ENCODE assay signal across 38 cellular contexts in genomic region chr2:17873021-17873420, GRCh38. TPM values are rescaled to one million over a fixed set of nuclear protein-coding genes. Genes with fewer than 3 reads are reported as not detected.
"Had no signal": no experiment of that assay in that cellular context is flagged by ENCODE, and none has a peak within 500 bp of the region (broad histone marks: within the 10 kb centered on the region; RNA-seq: fewer than 3 reads in every experiment).

No MANE protein-coding gene starts in this region.

- H3K4me3 ChIP-seq: MG63 had no signal

- DNase-seq: Karpas-422, Kasumi-1, MG63, MM.1S, MV-4-11, NCI-H1048, NCI-H1092, NCI-H1092 treated with DMSO at 0.1 percent for 48 hours, NCI-H1105, NCI-H1105 treated with DMSO at 0.1 percent for 48 hours, NCI-H1417, NCI-H1417 treated with DMSO at 0.1 percent for 48 hours, NCI-H1436, NCI-H1436 treated with DMSO at 0.1 percent for 48 hours, NCI-H146, NCI-H1694, NCI-H1694 treated with DMSO at 0.1 percent for 48 hours, NCI-H187, NCI-H187 treated with DMSO at 0.1 percent for 48 hours, NCI-H1930, NCI-H2029, NCI-H2029 treated with DMSO at 0.1 percent for 48 hours, NCI-H2081, NCI-H2081 treated with DMSO at 0.1 percent for 48 hours, NCI-H2107, NCI-H2171, NCI-H2171 treated with DMSO at 0.1 percent for 48 hours, NCI-H2227 treated with DMSO at 0.1 percent for 48 hours, NCI-H226, NCI-H345, NCI-H446, NCI-H446 treated with DMSO at 0.1 percent for 48 hours, NCI-H510A, NCI-H510A treated with DMSO at 0.1 percent for 48 hours had no signal

- H3K27ac ChIP-seq: KMS-11 had no signal

- H3K4me2 ChIP-seq: KMS-11 had no signal

- H3K9ac ChIP-seq: KMS-11 had no signal

- H3K36me3 ChIP-seq: MG63 had no signal

- H3K9me3 ChIP-seq: MG63 had no signal

RNA-seq across cellular contexts. Expression of gene MSGN1, which starts 56.8 kb away (rescaled TPM):
- total RNA-seq: M059J, MCF 10A, NCI-H460 had no signal
